ENCODE assay signal across 16 cellular contexts in genomic region chr12:12800406-12801180, GRCh38. TPM values are rescaled to one million over a fixed set of nuclear protein-coding genes. Genes with fewer than 3 reads are reported as not detected.
DNase-seq lines count a peak whose midpoint lies in the region; ATAC-seq, FAIRE-seq and TF ChIP-seq lines count a peak whose summit lies in the region.
"Had no signal": no experiment of that assay in that cellular context is flagged by ENCODE, and none has a peak within 500 bp of the region (broad histone marks: within the 10 kb centered on the region; RNA-seq: fewer than 3 reads in every experiment).

No MANE protein-coding gene starts in this region.

- H3K9me3 ChIP-seq in astrocyte (ENCODE audit: insufficient read depth, low read depth, low read length) (no peaks in the 10 kb centered on the region), hepatocyte (ENCODE audit: low read depth) (no peaks in the 10 kb centered on the region), sigmoid colon (no peaks in the 10 kb centered on the region)
- H3K9me3 ChIP-seq: body of pancreas had no signal

- intact Hi-C loops in sigmoid colon (cut with DNase I): no loop called here

- H2AFZ ChIP-seq in astrocyte (ENCODE audit: low read depth, low read length): no peak overlapping the region
- no peak overlapping the region for H2AFZ ChIP-seq in hepatocyte
- H2AFZ ChIP-seq: parathyroid adenoma had no signal

- H3K27me3 ChIP-seq in astrocyte (ENCODE audit: insufficient read depth, low read length): no peaks in the 10 kb centered on the region
- H3K27me3 ChIP-seq in hepatocyte: no peaks in the 10 kb centered on the region
- no peaks in the 10 kb centered on the region for H3K27me3 ChIP-seq in sigmoid colon
- H3K27me3 ChIP-seq: body of pancreas had no signal

- H3K4me3 ChIP-seq in astrocyte (ENCODE audit: insufficient read depth, low read depth, low read length) (no peak overlapping the region), hepatocyte (no peak overlapping the region), sigmoid colon (no peak overlapping the region)
- H3K4me3 ChIP-seq: body of pancreas had no signal

- ATAC-seq in GM21528 (IDR thresholded peaks at IDR 0.05; ENCODE audit: low FRiP score, unreplicated experiment): no peak
- ATAC-seq: activated CD8-positive, alpha-beta T cell treated with anti-CD3 and anti-CD28 coated beads, Interleukin-2, amount 10 ng/mL, durations not matched to agents 7 days and 5 days; body of pancreas had no signal

- H3K27ac Mint-ChIP-seq in activated naive CD4-positive, alpha-beta T cell treated with anti-CD3 and anti-CD28 coated beads, Interleukin-2, amount 50 U/mL, for 24 hours: peak overlapping the region; percentile 36
- no peak overlapping the region for H3K27ac Mint-ChIP-seq in activated naive CD4-positive, alpha-beta T cell treated with anti-CD3 and anti-CD28 coated beads, Interleukin-2, amount 10 ng/mL, durations not matched to agents 7 days and 5 days
- H3K27ac Mint-ChIP-seq in astrocyte (ENCODE audit: unreplicated experiment) (peak overlapping the region; percentile 91), type B pancreatic cell (peak overlapping the region; percentile 98)
- H3K27ac Mint-ChIP-seq: activated CD8-positive, alpha-beta T cell treated with anti-CD3 and anti-CD28 coated beads, Interleukin-2, amount 10 ng/mL, durations not matched to agents 7 days and 5 days had no signal

- no peaks in the 10 kb centered on the region for H3K36me3 Mint-ChIP-seq in activated naive CD4-positive, alpha-beta T cell treated with anti-CD3 and anti-CD28 coated beads, Interleukin-2, amount 50 U/mL, for 24 hours
- peaks cover 7% of the 10 kb centered on the region for H3K36me3 Mint-ChIP-seq in activated naive CD4-positive, alpha-beta T cell treated with anti-CD3 and anti-CD28 coated beads, Interleukin-2, amount 10 ng/mL, durations not matched to agents 7 days and 5 days
- H3K36me3 Mint-ChIP-seq in astrocyte (ENCODE audit: low read depth, unreplicated experiment): no peaks in the 10 kb centered on the region
- peaks cover 16% of the 10 kb centered on the region for H3K36me3 Mint-ChIP-seq in type B pancreatic cell

- H3K36me3 ChIP-seq in astrocyte (ENCODE audit: insufficient read depth, low read length) (no peaks in the 10 kb centered on the region), hepatocyte (replicated peaks; ENCODE audit: insufficient read depth, low read depth) (no peaks in the 10 kb centered on the region), sigmoid colon (no peaks in the 10 kb centered on the region)

- H3K4me1 ChIP-seq in astrocyte (ENCODE audit: insufficient read depth, low read length): peaks cover 21% of the 10 kb centered on the region
- H3K4me1 ChIP-seq in hepatocyte (ENCODE audit: insufficient read depth): peaks cover 14% of the 10 kb centered on the region
- peaks cover 0 to 9% (median 7%) of the 10 kb centered on the region in 4 donors for H3K4me1 ChIP-seq in sigmoid colon
- H3K4me1 ChIP-seq: body of pancreas, parathyroid adenoma had no signal

- TF ChIP-seq EP300 in sigmoid colon (IDR thresholded peaks at IDR 0.05): no peak

- no peak for FAIRE-seq in astrocyte (lab: Jason Lieb, UNC)

- TF ChIP-seq CTCF in astrocyte (IDR thresholded peaks at IDR 0.05; ENCODE audit: insufficient read depth, low read depth, low read length): no peak
- no peak for TF ChIP-seq CTCF in hepatocyte (IDR thresholded peaks at IDR 0.05; ENCODE audit: poor library complexity)
- TF ChIP-seq CTCF in type B pancreatic cell (conservative IDR thresholded peaks at IDR 0.05): no peak
- TF ChIP-seq CTCF in sigmoid colon (IDR thresholded peaks at IDR 0.05): no peak

- no peak overlapping the region for H3K27ac ChIP-seq in astrocyte (ENCODE audit: low read depth, low read length)
- H3K27ac ChIP-seq in hepatocyte: peak overlapping the region; percentile 48
- no peak overlapping the region for H3K27ac ChIP-seq in sigmoid colon
- H3K27ac ChIP-seq: body of pancreas, parathyroid adenoma had no signal

- no peaks in the 10 kb centered on the region for H4K20me1 ChIP-seq in astrocyte (ENCODE audit: insufficient read depth, low read length)
- no peaks in the 10 kb centered on the region for H4K20me1 ChIP-seq in hepatocyte (ENCODE audit: insufficient read depth, poor library complexity, severe bottlenecking)

- no peak overlapping the region for H3K4me3 Mint-ChIP-seq in activated naive CD4-positive, alpha-beta T cell treated with anti-CD3 and anti-CD28 coated beads, Interleukin-2, amount 50 U/mL, for 24 hours
- H3K4me3 Mint-ChIP-seq in activated naive CD4-positive, alpha-beta T cell treated with anti-CD3 and anti-CD28 coated beads, Interleukin-2, amount 10 ng/mL, durations not matched to agents 7 days and 5 days: no peak overlapping the region
- H3K4me3 Mint-ChIP-seq in astrocyte (ENCODE audit: unreplicated experiment): no peak overlapping the region
- H3K4me3 Mint-ChIP-seq in type B pancreatic cell: peak overlapping the region; percentile 41
- H3K4me3 Mint-ChIP-seq: activated CD8-positive, alpha-beta T cell treated with anti-CD3 and anti-CD28 coated beads, Interleukin-2, amount 10 ng/mL, durations not matched to agents 7 days and 5 days had no signal

- TF ChIP-seq POLR2A in sigmoid colon (IDR thresholded peaks at IDR 0.05): no peak

- H3K79me2 ChIP-seq in astrocyte (ENCODE audit: insufficient read depth, low read length) (no peaks in the 10 kb centered on the region), hepatocyte (no peaks in the 10 kb centered on the region)
- H3K79me2 ChIP-seq: parathyroid adenoma had no signal

- H3K4me1 Mint-ChIP-seq in activated naive CD4-positive, alpha-beta T cell treated with anti-CD3 and anti-CD28 coated beads, Interleukin-2, amount 50 U/mL, for 24 hours: peaks cover 42% of the 10 kb centered on the region
- H3K4me1 Mint-ChIP-seq in activated naive CD4-positive, alpha-beta T cell treated with anti-CD3 and anti-CD28 coated beads, Interleukin-2, amount 10 ng/mL, durations not matched to agents 7 days and 5 days: peaks cover 40% of the 10 kb centered on the region
- H3K4me1 Mint-ChIP-seq in astrocyte (ENCODE audit: low read depth, unreplicated experiment): peaks cover 25% of the 10 kb centered on the region
- peaks cover 15% of the 10 kb centered on the region for H3K4me1 Mint-ChIP-seq in type B pancreatic cell (ENCODE audit: unreplicated experiment)

- H3K4me2 ChIP-seq in astrocyte (ENCODE audit: low read length) (no peak overlapping the region), hepatocyte (no peak overlapping the region)

- no peaks in the 10 kb centered on the region for H3K9me2 ChIP-seq in hepatocyte (replicated peaks; ENCODE audit: insufficient read depth)

- CTCF ChIA-PET in activated naive CD4-positive, alpha-beta T cell treated with anti-CD3 and anti-CD28 coated beads, Interleukin-2, amount 10 ng/mL, durations not matched to agents 7 days and 5 days (lab: Charles Lee): interaction anchor here (0.6 to 0.8 kb wide), 2 partner anchors 13 to 95 kb away, joined by 3 read pairs; partner anchors contain the start of gene DDX47

- DNase-seq in activated naive CD4-positive, alpha-beta T cell treated with anti-CD3 and anti-CD28 coated beads, Interleukin-2, amount 10 ng/mL, durations not matched to agents 7 days and 5 days: no peak
- DNase-seq in astrocyte (ENCODE audit: low read depth) (peak; percentile 65), hepatocyte (ENCODE audit: low spot score) (peak; percentile 31), type B pancreatic cell (ENCODE audit: extremely low spot score, unreplicated experiment) (no peak), sigmoid colon (no peak), germinal center (ENCODE audit: low spot score) (no peak)
- DNase-seq: 8988T; activated CD8-positive, alpha-beta T cell treated with anti-CD3 and anti-CD28 coated beads, Interleukin-2, amount 10 ng/mL, durations not matched to agents 7 days and 5 days; activated effector memory CD4-positive, alpha-beta T cell treated with Interleukin-2 at 50 U/mL for 16 hours; body of pancreas; effector CD4-positive, alpha-beta T cell; KG1; NCI-H1436 had no signal

- no peaks in the 10 kb centered on the region for H3K9me3 Mint-ChIP-seq in activated naive CD4-positive, alpha-beta T cell treated with anti-CD3 and anti-CD28 coated beads, Interleukin-2, amount 50 U/mL, for 24 hours
- peaks cover 1% of the 10 kb centered on the region for H3K9me3 Mint-ChIP-seq in activated naive CD4-positive, alpha-beta T cell treated with anti-CD3 and anti-CD28 coated beads, Interleukin-2, amount 10 ng/mL, durations not matched to agents 7 days and 5 days
- H3K9me3 Mint-ChIP-seq in astrocyte (ENCODE audit: unreplicated experiment): no peaks in the 10 kb centered on the region
- H3K9me3 Mint-ChIP-seq in type B pancreatic cell: peaks cover 10% of the 10 kb centered on the region

- 82% methylated on average over 9 of the region's 9 CpGs for WGBS in hepatocyte (ENCODE audit: low lambda C conversion rate, missing lambda C conversion rate)
- 61 to 84% methylated on average over 9 of the region's 9 CpGs for WGBS in sigmoid colon, 2 donors

- H3K9ac ChIP-seq in astrocyte (ENCODE audit: low read length): no peak overlapping the region
- H3K9ac ChIP-seq: parathyroid adenoma had no signal

- H3K27me3 Mint-ChIP-seq in activated naive CD4-positive, alpha-beta T cell treated with anti-CD3 and anti-CD28 coated beads, Interleukin-2, amount 50 U/mL, for 24 hours: no peaks in the 10 kb centered on the region
- H3K27me3 Mint-ChIP-seq in activated naive CD4-positive, alpha-beta T cell treated with anti-CD3 and anti-CD28 coated beads, Interleukin-2, amount 10 ng/mL, durations not matched to agents 7 days and 5 days: no peaks in the 10 kb centered on the region
- H3K27me3 Mint-ChIP-seq in astrocyte (ENCODE audit: low read depth, unreplicated experiment) (no peaks in the 10 kb centered on the region), type B pancreatic cell (peaks cover 4% of the 10 kb centered on the region)

RNA-seq across cellular contexts. Expression of gene DDX47, which starts 12.6 kb away (rescaled TPM):
- 54.6 and 62.1 TPM in 2 replicates for total RNA-seq in astrocyte
- 69.4 and 74.4 TPM in 2 replicates for total RNA-seq in hepatocyte
- 51.6 and 56.2 TPM in 2 replicates for polyA plus RNA-seq in hepatocyte
- 73.0 and 142 TPM in 2 replicates for total RNA-seq in type B pancreatic cell (ENCODE audit: low replicate concordance)
- total RNA-seq in sigmoid colon: 10 to 100 TPM; 42.9 to 56.9 (median 49.7) TPM
- 10 to 100 TPM; 22.8 to 33.3 (median 26.1) TPM for polyA plus RNA-seq in sigmoid colon

RNA-seq across cellular contexts. Expression of gene APOLD1, which starts 15.1 kb away (rescaled TPM):
- total RNA-seq in astrocyte (0.38 and 0.70 TPM in 2 replicates), hepatocyte (5.6 and 6.0 TPM in 2 replicates), type B pancreatic cell (ENCODE audit: low replicate concordance) (2.9 and 5.6 TPM in 2 replicates), sigmoid colon (10 to 100 TPM; 13.9 to 24.8 (median 19.9) TPM)
- polyA plus RNA-seq in hepatocyte (1.5 and 3.8 TPM in 2 replicates), sigmoid colon (1 to 10 TPM in 2 of 3 donors, under 1 TPM in 1; 0.46 to 8.0 (median 6.0) TPM)

Comparison
In these comparisons a context has a peak if more than half of its experiments do, and no peak if none do; other contexts are left out.
1. DNase-seq: peak in astrocyte (single experiment) and hepatocyte (single experiment); none in activated naive CD4-positive, alpha-beta T cell treated with anti-CD3 and anti-CD28 coated beads, Interleukin-2, amount 10 ng/mL, durations not matched to agents 7 days and 5 days (single experiment), type B pancreatic cell (single experiment), sigmoid colon (single experiment) and germinal center (single experiment).